In the genomic region with DNA sequence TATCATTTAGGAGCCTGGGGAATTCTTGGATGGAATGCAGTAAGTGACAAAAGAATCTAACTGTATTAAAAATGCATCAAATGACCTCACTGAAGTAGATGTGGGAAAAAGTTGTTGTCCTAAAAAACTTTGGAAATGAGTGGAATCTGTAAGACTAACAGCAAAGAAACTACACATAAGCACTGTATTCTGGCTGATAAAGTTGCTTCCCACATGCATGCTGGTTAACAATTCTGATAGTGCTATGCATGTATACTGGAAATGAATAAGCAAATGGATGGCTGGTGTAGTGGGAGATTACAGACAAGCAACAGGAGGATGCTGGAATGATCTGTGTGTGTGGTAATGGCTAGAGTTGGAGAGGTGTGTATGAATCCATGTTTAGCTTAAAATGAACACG, we compare ENCODE assay signal across 28 cellular contexts.
"Had no signal": no experiment of that assay in that cellular context is flagged by ENCODE, and none has a peak within 500 bp of the region (broad histone marks: within the 10 kb centered on the region; RNA-seq: fewer than 3 reads in every experiment).

No MANE protein-coding gene starts in this region.

- H3K4me1 ChIP-seq: neural progenitor cell, parathyroid adenoma, psoas muscle, stomach, thyroid gland, tibial nerve, upper lobe of left lung, vagina had no signal

- H3K27me3 Mint-ChIP-seq: progenitor cell of endocrine pancreas; stimulated activated naive B cell treated with anti-CD40 and anti-IgM and Interleukin-4, amounts not matched to agents 10 μg/mL and 1 μg/mL and 100 μg/mL, for 72 hours; stimulated activated naive CD8-positive, alpha-beta T cell treated with anti-CD3 and anti-CD28 coated beads, Interleukin-15, Interleukin-2, amounts not matched to agents 100 ng/mL and 50 ng/mL, for 24 hours had no signal

- H3K36me3 Mint-ChIP-seq: natural killer cell; neural progenitor cell; stimulated activated effector memory CD8-positive, alpha-beta T cell treated with anti-CD3 and anti-CD28 coated beads, Interleukin-12 subunit alpha, Interleukin-12 subunit beta, amount 100 ng/mL, for 72 hours had no signal

- H3K27ac Mint-ChIP-seq: natural killer cell; nephron; neural progenitor cell; progenitor cell of endocrine pancreas; stimulated activated effector memory CD8-positive, alpha-beta T cell treated with anti-CD3 and anti-CD28 coated beads, Interleukin-12 subunit alpha, Interleukin-12 subunit beta, amount 100 ng/mL, for 72 hours; stimulated activated naive B cell treated with anti-CD40 and anti-IgM and Interleukin-4, amounts not matched to agents 10 μg/mL and 1 μg/mL and 100 μg/mL, for 72 hours; stimulated activated naive CD8-positive, alpha-beta T cell treated with anti-CD3 and anti-CD28 coated beads, Interleukin-15, Interleukin-2, amounts not matched to agents 100 ng/mL and 50 ng/mL, for 24 hours had no signal

- ATAC-seq: natural killer cell; psoas muscle; right cardiac atrium; sciatic nerve; stimulated activated effector memory CD8-positive, alpha-beta T cell treated with anti-CD3 and anti-CD28 coated beads, Interleukin-12 subunit alpha, Interleukin-12 subunit beta, amount 100 ng/mL, for 72 hours; stimulated activated naive B cell treated with anti-CD40 and anti-IgM and Interleukin-4, amounts not matched to agents 10 μg/mL and 1 μg/mL and 100 μg/mL, for 72 hours had no signal

- H3K4me1 Mint-ChIP-seq: nephron, neural progenitor cell had no signal

- FAIRE-seq: small intestine, urothelium cell line had no signal

- DNase-seq: natural killer cell; occipital lobe; ovary; posterior cingulate gyrus; psoas muscle; right cardiac atrium; small intestine; stimulated activated CD4-positive, alpha-beta T cell treated with anti-CD3 and anti-CD28 coated beads, Interleukin-15, amount 100 ng/mL, for 24 hours; stimulated activated CD4-positive, alpha-beta T cell treated with anti-CD3 and anti-CD28 coated beads, Interleukin-2, amount 100 ng/mL, for 24 hours; stimulated activated CD4-positive, alpha-beta T cell treated with anti-CD3 and anti-CD28 coated beads, Interleukin-2, amount 100 ng/mL, for 48 hours; stimulated activated CD4-positive, alpha-beta T cell treated with anti-CD3 and anti-CD28 coated beads, Interleukin-4, amount 100 ng/mL, for 24 hours; stimulated activated naive B cell treated with anti-CD40 and anti-IgM and Interleukin-4, amounts not matched to agents 10 μg/mL and 1 μg/mL and 100 μg/mL, for 72 hours; stimulated activated naive CD4-positive, alpha-beta T cell treated with Interleukin-2 at 50 U/mL for 16 hours; stomach; thyroid gland; trophoblast cell; upper lobe of left lung had no signal

- H3K9me3 Mint-ChIP-seq: natural killer cell; stimulated activated effector memory CD8-positive, alpha-beta T cell treated with anti-CD3 and anti-CD28 coated beads, Interleukin-12 subunit alpha, Interleukin-12 subunit beta, amount 100 ng/mL, for 72 hours had no signal

- H3K4me3 Mint-ChIP-seq: natural killer cell; nephron; neural progenitor cell; stimulated activated effector memory CD8-positive, alpha-beta T cell treated with anti-CD3 and anti-CD28 coated beads, Interleukin-12 subunit alpha, Interleukin-12 subunit beta, amount 100 ng/mL, for 72 hours; stimulated activated naive B cell treated with anti-CD40 and anti-IgM and Interleukin-4, amounts not matched to agents 10 μg/mL and 1 μg/mL and 100 μg/mL, for 72 hours; stimulated activated naive CD8-positive, alpha-beta T cell treated with anti-CD3 and anti-CD28 coated beads, Interleukin-15, Interleukin-2, amounts not matched to agents 100 ng/mL and 50 ng/mL, for 24 hours had no signal

- H3K9me3 ChIP-seq: thyroid gland had no signal

- H3K79me2 ChIP-seq: parathyroid adenoma had no signal

- H3K36me3 ChIP-seq: neural progenitor cell, ovary, stomach, thoracic aorta, thyroid gland, upper lobe of left lung, vagina had no signal

- H3K27ac ChIP-seq: neural progenitor cell, ovary, parathyroid adenoma, psoas muscle, stomach, thoracic aorta, thyroid gland, tibial nerve, upper lobe of left lung, vagina had no signal

- H3K4me2 ChIP-seq: neural progenitor cell had no signal

- H3K27me3 ChIP-seq: neural progenitor cell, ovary, stomach, thyroid gland, tibial nerve, upper lobe of left lung, vagina had no signal

- H3K9ac ChIP-seq: neural progenitor cell, parathyroid adenoma had no signal

- H2AFZ ChIP-seq: neural progenitor cell, parathyroid adenoma had no signal

- H3K4me3 ChIP-seq: neural progenitor cell, ovary, psoas muscle, stomach, thoracic aorta, thyroid gland, tibial nerve, upper lobe of left lung, vagina had no signal
